In the genomic region with DNA sequence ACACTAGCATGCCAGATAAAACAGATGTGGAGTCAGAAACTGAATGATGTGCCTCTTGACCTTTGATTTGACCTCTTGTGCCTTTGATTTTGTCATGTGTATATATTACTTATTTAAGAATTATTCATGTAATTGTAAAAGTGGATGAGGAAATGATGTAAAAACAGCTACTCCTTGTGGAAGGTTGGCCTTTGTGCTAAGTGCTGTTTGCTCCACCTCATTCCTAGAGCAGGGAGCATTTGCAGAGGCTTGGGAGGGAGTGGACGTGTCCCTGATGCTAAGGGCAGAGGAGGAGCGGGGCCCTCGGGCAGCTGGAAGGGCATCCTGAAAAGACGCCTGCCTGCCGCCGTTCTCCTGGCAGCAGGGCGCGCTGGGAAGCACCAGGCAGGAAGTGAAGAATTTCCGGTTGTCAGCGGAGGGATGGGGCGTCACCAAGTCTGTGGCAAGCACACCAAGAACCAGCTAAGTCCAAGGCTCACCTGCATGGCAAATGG, we compare ENCODE assay signal across 8 cellular contexts.
DNase-seq lines count a peak whose midpoint lies in the region; ATAC-seq, FAIRE-seq and TF ChIP-seq lines count a peak whose summit lies in the region.

No MANE protein-coding gene starts in this region.

- peak; percentile 62 to 69 for ATAC-seq in naive thymus-derived CD8-positive, alpha-beta T cell

- peaks cover 35% of the 10 kb centered on the region for H3K4me1 Mint-ChIP-seq in astrocyte (ENCODE audit: low read depth, unreplicated experiment)
- peaks cover 14 to 34% (median 25%) of the 10 kb centered on the region in 4 donors for H3K4me1 Mint-ChIP-seq in naive thymus-derived CD8-positive, alpha-beta T cell

- DNase-seq in AG09319 (ENCODE audit: extremely low read depth, low read depth) (no peak), astrocyte (ENCODE audit: low read depth) (peak; percentile 44), OCI-M2 (lab: John Stamatoyannopoulos, UW; ENCODE audit: unreplicated experiment) (no peak), dedifferentiated amniotic fluid mesenchymal stem cell (ENCODE audit: extremely low spot score) (no peak), SW480 (ENCODE audit: low spot score) (no peak)
- DNase-seq in naive thymus-derived CD8-positive, alpha-beta T cell = peak in 5 of 10 donors; percentile 4 to 26 (median 23)
- no peak for DNase-seq in central memory CD4-positive, alpha-beta T cell

- FAIRE-seq in astrocyte (lab: Jason Lieb, UNC) = no peak

- H2AFZ ChIP-seq in astrocyte (ENCODE audit: low read depth, low read length) = no peak overlapping the region

- peaks cover 11% of the 10 kb centered on the region for H3K4me1 ChIP-seq in astrocyte (ENCODE audit: insufficient read depth, low read length)

- H3K4me2 ChIP-seq in astrocyte (ENCODE audit: low read length) = no peak overlapping the region

- no peaks in the 10 kb centered on the region for H3K9me3 Mint-ChIP-seq in astrocyte (ENCODE audit: unreplicated experiment)
- no peaks in the 10 kb centered on the region for H3K9me3 Mint-ChIP-seq in naive thymus-derived CD8-positive, alpha-beta T cell

- no peak overlapping the region for H3K27ac Mint-ChIP-seq in astrocyte (ENCODE audit: unreplicated experiment)
- peak overlapping the region; percentile 16 to 92 (median 76) for H3K27ac Mint-ChIP-seq in naive thymus-derived CD8-positive, alpha-beta T cell

- no peaks in the 10 kb centered on the region for H3K9me3 ChIP-seq in KOPT-K1 (ENCODE audit: insufficient read depth, low read length, poor library complexity, severe bottlenecking)
- H3K9me3 ChIP-seq in astrocyte (ENCODE audit: insufficient read depth, low read depth, low read length) = no peaks in the 10 kb centered on the region

- no peaks in the 10 kb centered on the region for H4K20me1 ChIP-seq in astrocyte (ENCODE audit: insufficient read depth, low read length)

- H3K4me3 Mint-ChIP-seq in astrocyte (ENCODE audit: unreplicated experiment) = no peak overlapping the region
- H3K4me3 Mint-ChIP-seq in naive thymus-derived CD8-positive, alpha-beta T cell = peak overlapping the region; percentile 56 to 88 (median 76)

- H3K36me3 ChIP-seq in KOPT-K1 (ENCODE audit: insufficient read depth, low read length) (no peaks in the 10 kb centered on the region), astrocyte (ENCODE audit: insufficient read depth, low read length) (no peaks in the 10 kb centered on the region)

- H3K27me3 ChIP-seq in astrocyte (ENCODE audit: insufficient read depth, low read length) = peaks cover 7% of the 10 kb centered on the region

- peaks cover 8% of the 10 kb centered on the region for H3K27me3 Mint-ChIP-seq in astrocyte (ENCODE audit: low read depth, unreplicated experiment)
- peaks cover 0 to 2% (median 0%) of the 10 kb centered on the region in 5 donors for H3K27me3 Mint-ChIP-seq in naive thymus-derived CD8-positive, alpha-beta T cell

- POLR2A ChIA-PET in naive thymus-derived CD8-positive, alpha-beta T cell (lab: Charles Lee) = interaction anchor here (0.6 kb wide), 1 partner anchor 410 kb away, joined by 7 read pairs; no protein-coding TSS in a partner anchor

- TF ChIP-seq CTCF in AG09319 (IDR thresholded peaks at IDR 0.05; ENCODE audit: low read depth, low read length) (peak; percentile 13), astrocyte (IDR thresholded peaks at IDR 0.05; ENCODE audit: insufficient read depth, low read depth, low read length) (no peak)

- no peaks in the 10 kb centered on the region for H3K36me3 Mint-ChIP-seq in astrocyte (ENCODE audit: low read depth, unreplicated experiment)
- H3K36me3 Mint-ChIP-seq in naive thymus-derived CD8-positive, alpha-beta T cell = no peaks in the 10 kb centered on the region

- H3K27ac ChIP-seq in KOPT-K1 (ENCODE audit: low read depth, low read length, poor library complexity, severe bottlenecking) (peak overlapping the region; percentile 71), astrocyte (ENCODE audit: low read depth, low read length) (no peak overlapping the region)

- H3K79me2 ChIP-seq in astrocyte (ENCODE audit: insufficient read depth, low read length) = no peaks in the 10 kb centered on the region

- H3K4me3 ChIP-seq in astrocyte (ENCODE audit: insufficient read depth, low read depth, low read length) = no peak overlapping the region

- no peak overlapping the region for H3K9ac ChIP-seq in astrocyte (ENCODE audit: low read length)
